Comparison of ENCODE assay signal across 18 cellular contexts in the genomic region with DNA sequence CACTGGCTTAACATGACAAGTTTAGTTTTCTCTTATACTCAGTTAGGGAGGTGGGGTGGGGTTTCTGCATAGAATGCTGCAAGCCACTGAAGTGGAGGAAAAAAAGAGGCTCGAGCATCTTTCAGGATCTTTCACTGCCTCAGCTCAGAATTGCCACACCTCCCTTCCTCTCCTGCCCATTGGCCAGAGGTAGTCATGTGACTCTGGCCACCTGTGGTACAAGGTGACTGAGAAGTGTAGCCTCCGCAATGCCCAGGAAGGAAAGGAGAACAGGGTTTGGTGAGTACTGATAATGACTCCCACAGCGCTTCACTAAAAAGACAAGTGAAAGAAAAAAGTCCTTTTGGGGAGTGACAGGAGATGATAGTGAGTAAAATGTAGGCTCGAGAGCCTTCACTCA.
DNase-seq lines count a peak whose midpoint lies in the region; ATAC-seq, FAIRE-seq and TF ChIP-seq lines count a peak whose summit lies in the region.
"Had no signal": no experiment of that assay in that cellular context is flagged by ENCODE, and none has a peak within 500 bp of the region (broad histone marks: within the 10 kb centered on the region; RNA-seq: fewer than 3 reads in every experiment).

No MANE protein-coding gene starts in this region.

- no peak for TF ChIP-seq RAD21 in GM12878 (IDR thresholded peaks at IDR 0.05; ENCODE audit: insufficient read depth, low read depth, low read length)

- no peak overlapping the region for H2AK5ac ChIP-seq in mesendoderm (ENCODE audit: low read length)

- no peak for ATAC-seq in GM12878

- DNase-seq in H7 (peak; percentile 36), GM12878 (ENCODE audit: low read depth, low spot score) (no peak), endodermal cell (peak; percentile 67), mesendoderm (peak; percentile 31), NAMALWA (ENCODE audit: low spot score) (no peak), Peyer's patch (no peak), MG63 (no peak)
- DNase-seq: 8988T; CD4-positive, alpha-beta memory T cell; DMS153; DMS79 treated with DMSO at 0.1 percent for 48 hours; GF-D8; KBM-7 had no signal

- H3K4me1 Mint-ChIP-seq in endodermal cell, result no peaks in the 10 kb centered on the region
- H3K4me1 Mint-ChIP-seq: CD14-positive monocyte; CD4-positive, alpha-beta memory T cell had no signal

- SMC1A ChIA-PET in GM12878 (lab: Charles Lee; ENCODE audit: uncharacterized antibody, unreplicated experiment), result interaction anchor here (1.5 to 1.6 kb wide), 2 partner anchors 184 to 311 kb away, joined by 4 read pairs; no protein-coding TSS in a partner anchor

- H3K4me2 ChIP-seq in GM12878 (ENCODE audit: control insufficient read depth, insufficient read depth) (no peak overlapping the region), mesendoderm (ENCODE audit: low read length) (no peak overlapping the region)
- H3K4me2 ChIP-seq: BLaER1 had no signal

- H3K9ac ChIP-seq in GM12878 (ENCODE audit: control insufficient read depth, insufficient read depth, low read length) (no peak overlapping the region), endodermal cell (ENCODE audit: extremely low read depth, low read length, poor library complexity, severe bottlenecking) (no peak overlapping the region), mesendoderm (ENCODE audit: low read length) (no peak overlapping the region)
- H3K9ac ChIP-seq: BLaER1 had no signal

- no peak overlapping the region for H3K4me3 ChIP-seq in H7 (ENCODE audit: insufficient read depth, low read depth, low read length)
- H3K4me3 ChIP-seq in GM12878, result no peak overlapping the region
- H3K4me3 ChIP-seq in endodermal cell (ENCODE audit: low read length), result no peak overlapping the region
- no peak overlapping the region for H3K4me3 ChIP-seq in mesendoderm (ENCODE audit: low read length)
- no peak overlapping the region for H3K4me3 ChIP-seq in Peyer's patch
- H3K4me3 ChIP-seq in MG63, result no peak overlapping the region
- H3K4me3 ChIP-seq: BLaER1 had no signal

- H3K9me3 ChIP-seq in GM12878 (replicated peaks; ENCODE audit: control insufficient read depth, insufficient read depth, low read length) (no peaks in the 10 kb centered on the region), endodermal cell (ENCODE audit: control insufficient read depth, low read length) (no peaks in the 10 kb centered on the region), Peyer's patch (no peaks in the 10 kb centered on the region), MG63 (no peaks in the 10 kb centered on the region)
- H3K9me3 ChIP-seq: BLaER1 had no signal

- H2BK120ac ChIP-seq in mesendoderm (ENCODE audit: low read depth, low read length), result no peak overlapping the region

- H2BK5ac ChIP-seq in mesendoderm (ENCODE audit: low read length), result no peak overlapping the region

- FAIRE-seq in GM12878 (lab: Jason Lieb, UNC), result no peak
- FAIRE-seq: GM19239, H54 had no signal

- CTCF ChIA-PET in GM12878 (lab: Yijun Ruan, JAX), result no interaction called here

- no peak overlapping the region for H2AFZ ChIP-seq in GM12878 (ENCODE audit: control insufficient read depth, low read depth, low read length)

- H4K8ac ChIP-seq in mesendoderm (ENCODE audit: low read depth, low read length), result no peak overlapping the region

- H3K18ac ChIP-seq in mesendoderm (ENCODE audit: low read length), result no peak overlapping the region

- H3K4me3 Mint-ChIP-seq in endodermal cell, result no peak overlapping the region
- H3K4me3 Mint-ChIP-seq: CD14-positive monocyte; CD4-positive, alpha-beta memory T cell had no signal

- H3K23ac ChIP-seq in mesendoderm (ENCODE audit: low read length), result no peak overlapping the region

- POLR2A ChIA-PET in GM12878 (lab: Charles Lee), result no interaction called here

- H3K56ac ChIP-seq in mesendoderm (ENCODE audit: low read length), result no peak overlapping the region

- no peaks in the 10 kb centered on the region for H3K27me3 Mint-ChIP-seq in endodermal cell (ENCODE audit: insufficient read depth)
- H3K27me3 Mint-ChIP-seq: CD4-positive, alpha-beta memory T cell had no signal

- intact Hi-C loops in GM12878 (cut with micrococcal nuclease; ENCODE audit: unreplicated experiment), result loop anchor here (10.0 kb wide), 1 partner anchor 311 kb away; no protein-coding TSS in a partner anchor

- no peaks in the 10 kb centered on the region for H3K79me1 ChIP-seq in mesendoderm (ENCODE audit: low read length)

- no peak for TF ChIP-seq EP300 in GM12878 (IDR thresholded peaks at IDR 0.05; ENCODE audit: borderline replicate concordance in 1 of 2, control insufficient read depth in 1 of 2, low read depth in 2 of 2, low read length in 2 of 2)

- no peak overlapping the region for H3K27ac ChIP-seq in GM12878 (ENCODE audit: control insufficient read depth, insufficient read depth)
- no peak overlapping the region for H3K27ac ChIP-seq in endodermal cell (ENCODE audit: low read depth, low read length)
- no peak overlapping the region for H3K27ac ChIP-seq in mesendoderm (ENCODE audit: low read depth, low read length)
- H3K27ac ChIP-seq in Peyer's patch, result no peak overlapping the region
- H3K27ac ChIP-seq: BLaER1, HL-60 had no signal

- H3K27ac Mint-ChIP-seq in endodermal cell, result no peak overlapping the region
- H3K27ac Mint-ChIP-seq: CD14-positive monocyte had no signal

- no peak overlapping the region for H2BK15ac ChIP-seq in mesendoderm (replicated peaks; ENCODE audit: low read depth)

- H3K79me2 ChIP-seq in GM12878 (ENCODE audit: control insufficient read depth, insufficient read depth, low read length) (no peaks in the 10 kb centered on the region), mesendoderm (ENCODE audit: control insufficient read depth, insufficient read depth, low read length) (no peaks in the 10 kb centered on the region)

- 8% methylated on average over 4 of the region's 4 CpGs for WGBS in GM12878 (ENCODE audit: insufficient coverage, insufficient replicate concordance, low lambda C conversion rate, missing lambda C conversion rate)
- 92 to 94% methylated on average over 3 to 4 of the region's 4 CpGs for WGBS in endodermal cell (ENCODE audit: insufficient coverage in 1 of 2, insufficient read length in 1 of 2), 2 experiments
- WGBS in mesendoderm (ENCODE audit: extremely low coverage, insufficient coverage, low lambda C conversion rate), result no CpG with 5 or more reads among the region's 4 CpGs

- H3K4me1 ChIP-seq in GM12878 (ENCODE audit: control insufficient read depth, insufficient read depth, low read length), result no peaks in the 10 kb centered on the region
- H3K4me1 ChIP-seq in endodermal cell (ENCODE audit: control insufficient read depth, insufficient read depth, low read length), result no peaks in the 10 kb centered on the region
- no peaks in the 10 kb centered on the region for H3K4me1 ChIP-seq in mesendoderm (ENCODE audit: control insufficient read depth, low read depth, low read length)
- no peaks in the 10 kb centered on the region for H3K4me1 ChIP-seq in Peyer's patch
- H3K4me1 ChIP-seq: BLaER1 had no signal

- H3K9me3 Mint-ChIP-seq in endodermal cell, result no peaks in the 10 kb centered on the region

- in situ Hi-C loops in GM12878 (cut with MboI), result no loop called here

- no peak overlapping the region for H4K5ac ChIP-seq in mesendoderm (ENCODE audit: low read length)

- H3K27me3 ChIP-seq in H7 (ENCODE audit: control insufficient read depth, insufficient read depth, low read length) (no peaks in the 10 kb centered on the region), GM12878 (replicated peaks in 1 of 2; ENCODE audit: control insufficient read depth in 2 of 2, insufficient read depth in 2 of 2, low read length in 1 of 2) (no peaks in the 10 kb centered on the region; a peak in 1 of 4 replicates), endodermal cell (ENCODE audit: control insufficient read depth, insufficient read depth, low read length, poor library complexity, severe bottlenecking) (no peaks in the 10 kb centered on the region), mesendoderm (ENCODE audit: insufficient read depth, low read length, poor library complexity) (no peaks in the 10 kb centered on the region), Peyer's patch (no peaks in the 10 kb centered on the region), MG63 (no peaks in the 10 kb centered on the region)
- H3K27me3 ChIP-seq: BLaER1 had no signal

- BruUV-seq in GM12878 (replicated peaks; lab: Mats Ljungman, UMichigan), result no TSS peak

- H3K36me3 Mint-ChIP-seq in endodermal cell (ENCODE audit: low read depth), result no peaks in the 10 kb centered on the region
- H3K36me3 Mint-ChIP-seq: CD14-positive monocyte; CD4-positive, alpha-beta memory T cell had no signal

- no peak for TF ChIP-seq CTCF in GM12878 (IDR thresholded peaks at IDR 0.05 in 2 of 3, conservative IDR thresholded peaks at IDR 0.05 in 1 of 3; ENCODE audit: control insufficient read depth in 2 of 3, extremely low read depth in 1 of 3, insufficient read depth in 1 of 3, low read depth in 3 of 3, low read length in 3 of 3)
- TF ChIP-seq CTCF in endodermal cell (conservative IDR thresholded peaks at IDR 0.05), result no peak
- TF ChIP-seq CTCF in Peyer's patch (IDR thresholded peaks at IDR 0.05), result no peak

- no peak overlapping the region for H3K4ac ChIP-seq in mesendoderm (ENCODE audit: low read depth, low read length)

- TF ChIP-seq POLR2A in GM12878 (IDR thresholded peaks at IDR 0.05; ENCODE audit: low read depth, low read length), result no peak
- no peak for TF ChIP-seq POLR2A in Peyer's patch (IDR thresholded peaks at IDR 0.05)

- no peaks in the 10 kb centered on the region for H3K36me3 ChIP-seq in H7 (replicated peaks; ENCODE audit: control insufficient read depth, insufficient read depth, low read length)
- H3K36me3 ChIP-seq in GM12878 (ENCODE audit: control insufficient read depth in 2 of 2, insufficient read depth in 2 of 2, low read length in 1 of 2), result no peaks in the 10 kb centered on the region
- H3K36me3 ChIP-seq in endodermal cell (ENCODE audit: control insufficient read depth, insufficient read depth, low read length), result no peaks in the 10 kb centered on the region
- no peaks in the 10 kb centered on the region for H3K36me3 ChIP-seq in mesendoderm (ENCODE audit: control insufficient read depth, insufficient read depth, low read length)
- no peaks in the 10 kb centered on the region for H3K36me3 ChIP-seq in Peyer's patch
- no peaks in the 10 kb centered on the region for H3K36me3 ChIP-seq in MG63
- H3K36me3 ChIP-seq: BLaER1 had no signal

- H4K20me1 ChIP-seq in GM12878 (ENCODE audit: control insufficient read depth, insufficient read depth), result no peaks in the 10 kb centered on the region
- H4K20me1 ChIP-seq: BLaER1 had no signal

- RAD21 ChIA-PET in GM12878 (lab: Charles Lee; ENCODE audit: unreplicated experiment), result no interaction called here

TF ChIP-seq in GM12878, 131 proteins besides CTCF, POLR2A, EP300 and RAD21 (continues in another document):
- TF ChIP-seq, protein P1, sequence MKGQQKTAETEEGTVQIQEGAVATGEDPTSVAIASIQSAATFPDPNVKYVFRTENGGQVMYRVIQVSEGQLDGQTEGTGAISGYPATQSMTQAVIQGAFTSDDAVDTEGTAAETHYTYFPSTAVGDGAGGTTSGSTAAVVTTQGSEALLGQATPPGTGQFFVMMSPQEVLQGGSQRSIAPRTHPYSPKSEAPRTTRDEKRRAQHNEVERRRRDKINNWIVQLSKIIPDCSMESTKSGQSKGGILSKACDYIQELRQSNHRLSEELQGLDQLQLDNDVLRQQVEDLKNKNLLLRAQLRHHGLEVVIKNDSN (IDR thresholded peaks at IDR 0.05; ENCODE audit: borderline replicate concordance, extremely low read length, insufficient read depth, low read depth, low read length), result peak; percentile 17
- TF ChIP-seq IKZF2 (IDR thresholded peaks at IDR 0.05), result no peak
- TF ChIP-seq SIX5 (IDR thresholded peaks at IDR 0.05; ENCODE audit: low read depth, low read length, severe bottlenecking), result no peak

Comparison
In these comparisons a context has a peak if more than half of its experiments do, and no peak if none do; other contexts are left out.
1. DNase-seq: peak in H7 (single experiment), endodermal cell (single experiment) and mesendoderm (single experiment); none in GM12878 (single experiment), NAMALWA (single experiment), Peyer's patch (0 of 3) and MG63 (single experiment).